ENCODE assay signal across 2 cellular contexts in genomic region chr12:121773011-121773777, GRCh38.
TF ChIP-seq lines count a peak whose summit lies in the region.

No MANE protein-coding gene starts in this region.

TF ChIP-seq in IMR-90, 13 proteins besides CTCF, POLR2A, EP300 and RAD21:
- TF ChIP-seq, protein P1, sequence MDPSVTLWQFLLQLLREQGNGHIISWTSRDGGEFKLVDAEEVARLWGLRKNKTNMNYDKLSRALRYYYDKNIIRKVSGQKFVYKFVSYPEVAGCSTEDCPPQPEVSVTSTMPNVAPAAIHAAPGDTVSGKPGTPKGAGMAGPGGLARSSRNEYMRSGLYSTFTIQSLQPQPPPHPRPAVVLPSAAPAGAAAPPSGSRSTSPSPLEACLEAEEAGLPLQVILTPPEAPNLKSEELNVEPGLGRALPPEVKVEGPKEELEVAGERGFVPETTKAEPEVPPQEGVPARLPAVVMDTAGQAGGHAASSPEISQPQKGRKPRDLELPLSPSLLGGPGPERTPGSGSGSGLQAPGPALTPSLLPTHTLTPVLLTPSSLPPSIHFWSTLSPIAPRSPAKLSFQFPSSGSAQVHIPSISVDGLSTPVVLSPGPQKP (IDR thresholded peaks at IDR 0.05; ENCODE audit: borderline replicate concordance, low read depth, low read length), result no peak
- TF ChIP-seq SMC3 (IDR thresholded peaks at IDR 0.05; ENCODE audit: low read depth, low read length) (peak; percentile 94), RCOR1 (IDR thresholded peaks at IDR 0.05; ENCODE audit: insufficient replicate concordance, low read length) (no peak), MXI1 (IDR thresholded peaks at IDR 0.05; ENCODE audit: borderline replicate concordance, low read depth, low read length) (no peak), MAFK (IDR thresholded peaks at IDR 0.05; ENCODE audit: low read depth, low read length) (no peak), BHLHE40 (IDR thresholded peaks at IDR 0.05; ENCODE audit: low read depth, low read length) (no peak), MAZ (IDR thresholded peaks at IDR 0.05; ENCODE audit: borderline replicate concordance, low read depth, low read length) (peak; percentile 21; the same call in 1 of the 2 replicates), RFX5 (IDR thresholded peaks at IDR 0.05; ENCODE audit: low read depth, low read length) (no peak)

TF ChIP-seq in PFSK-1, 5 proteins besides CTCF, POLR2A, EP300 and RAD21:
- TF ChIP-seq POLR2AphosphoS5 (IDR thresholded peaks at IDR 0.05; ENCODE audit: low read depth, low read length) (0 out of 2 replicates have a peak, but pooled peaks have one; percentile 27), REST (IDR thresholded peaks at IDR 0.05; ENCODE audit: insufficient read depth in 1 of 2, low read depth in 2 of 2, low read length in 2 of 2) (no peak)
